Comparison of ENCODE assay signal across 15 cellular contexts in genomic region chr15:58139631-58140522, GRCh38. TPM values are rescaled to one million over a fixed set of nuclear protein-coding genes. Genes with fewer than 3 reads are reported as not detected.
DNase-seq lines count a peak whose midpoint lies in the region; ATAC-seq and TF ChIP-seq lines count a peak whose summit lies in the region.
"Had no signal": no experiment of that assay in that cellular context is flagged by ENCODE, and none has a peak within 500 bp of the region (broad histone marks: within the 10 kb centered on the region; RNA-seq: fewer than 3 reads in every experiment).

No MANE protein-coding gene starts in this region.

- no peak overlapping the region for H4K91ac ChIP-seq in neuronal stem cell (ENCODE audit: low read depth, low read length, poor library complexity)

- H2BK5ac ChIP-seq in neuronal stem cell (ENCODE audit: low read length): no peak overlapping the region

- H3K9ac ChIP-seq in smooth muscle cell (ENCODE audit: low read depth) (no peak overlapping the region), neuronal stem cell (ENCODE audit: low read depth, low read length, poor library complexity) (no peak overlapping the region)

- H3K23ac ChIP-seq in neuronal stem cell (ENCODE audit: low read depth, low read length, poor library complexity): no peak overlapping the region

- H3K4me3 ChIP-seq in foreskin fibroblast (ENCODE audit: low read depth in 1 of 2, low read length in 2 of 2) (peak overlapping the region in 1 of 2 donors; percentile 32), smooth muscle cell (no peak overlapping the region), neuronal stem cell (ENCODE audit: low read length in 2 of 2) (no peak overlapping the region), Peyer's patch (no peak overlapping the region)

- H2BK12ac ChIP-seq in neuronal stem cell (ENCODE audit: low read length): no peak overlapping the region

- H2BK15ac ChIP-seq in neuronal stem cell (ENCODE audit: low read length): no peak overlapping the region

- peaks cover 12% of the 10 kb centered on the region for H3K27me3 Mint-ChIP-seq in HFFc6 (ENCODE audit: insufficient read depth)

- no peaks in the 10 kb centered on the region for H3K4me1 ChIP-seq in smooth muscle cell (ENCODE audit: low read depth)
- H3K4me1 ChIP-seq in neuronal stem cell (ENCODE audit: control insufficient read depth in 2 of 2, insufficient read depth in 1 of 2, low read depth in 1 of 2, low read length in 2 of 2): no peaks in the 10 kb centered on the region
- H3K4me1 ChIP-seq in Peyer's patch: no peaks in the 10 kb centered on the region

- H3K9me3 Mint-ChIP-seq in HFFc6: no peaks in the 10 kb centered on the region
- H3K9me3 Mint-ChIP-seq: activated CD4-positive, alpha-beta memory T cell treated with anti-CD3 and anti-CD28 coated beads, Interleukin-2, amount 10 ng/mL, durations not matched to agents 7 days and 5 days; natural killer cell had no signal

- TF ChIP-seq CTCF in HFFc6 (IDR thresholded peaks at IDR 0.05): no peak
- no peak for TF ChIP-seq CTCF in foreskin fibroblast (IDR thresholded peaks at IDR 0.05; ENCODE audit: low read depth, low read length)
- no peak for TF ChIP-seq CTCF in smooth muscle cell (IDR thresholded peaks at IDR 0.05; ENCODE audit: borderline replicate concordance, insufficient read depth, poor library complexity, severe bottlenecking)
- no peak for TF ChIP-seq CTCF in Peyer's patch (IDR thresholded peaks at IDR 0.05)

- no peak for ATAC-seq in HG02981 (IDR thresholded peaks at IDR 0.05; ENCODE audit: unreplicated experiment)
- ATAC-seq: HCT116 had no signal

- no peak overlapping the region for H2BK120ac ChIP-seq in neuronal stem cell (ENCODE audit: low read depth, low read length)

- H3K14ac ChIP-seq in neuronal stem cell (ENCODE audit: low read length): no peak overlapping the region

- no peak overlapping the region for H3K4me3 Mint-ChIP-seq in HFFc6
- H3K4me3 Mint-ChIP-seq: activated CD4-positive, alpha-beta memory T cell treated with anti-CD3 and anti-CD28 coated beads, Interleukin-2, amount 10 ng/mL, durations not matched to agents 7 days and 5 days; natural killer cell had no signal

- H3K4me2 ChIP-seq in smooth muscle cell: peak overlapping the region; percentile 24
- H3K4me2 ChIP-seq in neuronal stem cell (ENCODE audit: insufficient read depth, low read length, poor library complexity, severe bottlenecking): no peak overlapping the region

- no peaks in the 10 kb centered on the region for H3K4me1 Mint-ChIP-seq in HFFc6 (ENCODE audit: low read depth)
- H3K4me1 Mint-ChIP-seq: activated CD4-positive, alpha-beta memory T cell treated with anti-CD3 and anti-CD28 coated beads, Interleukin-2, amount 10 ng/mL, durations not matched to agents 7 days and 5 days; natural killer cell had no signal

- no peaks in the 10 kb centered on the region for H3K79me1 ChIP-seq in neuronal stem cell (ENCODE audit: low read depth, low read length)

- H3F3A ChIP-seq in smooth muscle cell (ENCODE audit: low read depth): no peaks in the 10 kb centered on the region

- H4K8ac ChIP-seq in neuronal stem cell (ENCODE audit: low read depth, low read length): no peak overlapping the region

- no peaks in the 10 kb centered on the region for H3K36me3 ChIP-seq in smooth muscle cell (ENCODE audit: low read depth)
- H3K36me3 ChIP-seq in neuronal stem cell (replicated peaks in 1 of 2; ENCODE audit: control insufficient read depth in 2 of 2, insufficient read depth in 2 of 2, low read length in 2 of 2): no peaks in the 10 kb centered on the region
- no peaks in the 10 kb centered on the region for H3K36me3 ChIP-seq in Peyer's patch

- no peak for TF ChIP-seq POLR2A in Peyer's patch (IDR thresholded peaks at IDR 0.05)

- H2AK5ac ChIP-seq in neuronal stem cell (ENCODE audit: low read depth, low read length): no peak overlapping the region

- H2AFZ ChIP-seq in smooth muscle cell (ENCODE audit: low read depth) (no peak overlapping the region), neuronal stem cell (ENCODE audit: low read length) (no peak overlapping the region)

- H3K4ac ChIP-seq in neuronal stem cell (ENCODE audit: low read length): no peak overlapping the region

- H3K36me3 Mint-ChIP-seq in HFFc6 (ENCODE audit: low read depth): no peaks in the 10 kb centered on the region
- H3K36me3 Mint-ChIP-seq: natural killer cell had no signal

- no peak overlapping the region for H3K18ac ChIP-seq in neuronal stem cell (ENCODE audit: low read length)

- H3K27me3 ChIP-seq in smooth muscle cell (ENCODE audit: low read depth) (no peaks in the 10 kb centered on the region), neuronal stem cell (ENCODE audit: control insufficient read depth in 3 of 3, insufficient read depth in 3 of 3, low read depth in 1 of 3, low read length in 3 of 3) (peaks cover 0 to 14% (median 0%) of the 10 kb centered on the region in 3 experiments), Peyer's patch (no peaks in the 10 kb centered on the region)

- H4K20me1 ChIP-seq in smooth muscle cell (ENCODE audit: low read depth): no peaks in the 10 kb centered on the region

- no peak overlapping the region for H3K27ac ChIP-seq in smooth muscle cell (ENCODE audit: low read depth)
- no peak overlapping the region for H3K27ac ChIP-seq in neuronal stem cell (replicated peaks; ENCODE audit: low read length)
- H3K27ac ChIP-seq in Peyer's patch: no peak overlapping the region

- H3K27ac Mint-ChIP-seq in HFFc6: no peak overlapping the region
- H3K27ac Mint-ChIP-seq: activated CD4-positive, alpha-beta memory T cell treated with anti-CD3 and anti-CD28 coated beads, Interleukin-2, amount 10 ng/mL, durations not matched to agents 7 days and 5 days; natural killer cell had no signal

- no peaks in the 10 kb centered on the region for H3K79me2 ChIP-seq in smooth muscle cell (ENCODE audit: low read depth)

- DNase-seq in HFFc6: peak; percentile 37
- peak; percentile 89 for DNase-seq in SIG-M5 treated with dmso at 0.1 percent for 504 hours (lab: John Stamatoyannopoulos, UW; ENCODE audit: unreplicated experiment)
- DNase-seq in foreskin fibroblast: peak; percentile 42 to 82
- DNase-seq in smooth muscle cell (lab: John Stamatoyannopoulos, UW; ENCODE audit: unreplicated experiment): no peak
- no peak for DNase-seq in neuronal stem cell (ENCODE audit: low spot score)
- no peak for DNase-seq in LoVo (ENCODE audit: low spot score)
- no peak for DNase-seq in Peyer's patch
- DNase-seq: activated CD4-positive, alpha-beta memory T cell treated with anti-CD3 and anti-CD28 coated beads, Interleukin-2, amount 10 ng/mL, durations not matched to agents 7 days and 5 days; activated effector memory CD4-positive, alpha-beta T cell treated with Interleukin-2 at 50 U/mL for 16 hours; effector CD4-positive, alpha-beta T cell; natural killer cell had no signal

- H3K9me3 ChIP-seq in smooth muscle cell (replicated peaks; ENCODE audit: low read depth) (no peaks in the 10 kb centered on the region), neuronal stem cell (replicated peaks in 1 of 2; ENCODE audit: control insufficient read depth in 2 of 2, insufficient read depth in 1 of 2, low read depth in 1 of 2, low read length in 2 of 2) (no peaks in the 10 kb centered on the region), Peyer's patch (no peaks in the 10 kb centered on the region)

- WGBS in smooth muscle cell (ENCODE audit: low lambda C conversion rate): 66% methylated on average over 5 of the region's 5 CpGs
- WGBS in neuronal stem cell (ENCODE audit: extremely low coverage in 2 of 2, insufficient read length in 2 of 2, insufficient replicate concordance in 1 of 2), 2 donors: no CpG with 5 or more reads among the region's 5 CpGs

RNA-seq across cellular contexts. Expression of gene AQP9, which starts 1.7 kb away (rescaled TPM):
- not detected for total RNA-seq in HFFc6 (2021; fragmentation: NEBNext Ultra II Directional; extraction: Animal tissue kit (Norgen Biotek cat#: 25700))
- total RNA-seq in smooth muscle cell: 0.67 and 1.5 TPM in 2 replicates
- polyA plus RNA-seq in smooth muscle cell: not detected in 2 replicates
- polyA plus RNA-seq in neuronal stem cell (2013, experiment 1 of 2): not detected
- not detected for polyA plus RNA-seq in neuronal stem cell (2013, experiment 2 of 2)
- total RNA-seq in Peyer's patch: 1 to 10 TPM in 1 of 4 donors, not detected in 3; 5.8 TPM
- total RNA-seq: activated CD4-positive, alpha-beta memory T cell treated with anti-CD3 and anti-CD28 coated beads, Interleukin-2, amount 10 ng/mL, durations not matched to agents 7 days and 5 days; glomerular endothelial cell; HT1080 had no signal

Comparison
In these comparisons a context has a peak if more than half of its experiments do, and no peak if none do; other contexts are left out.
1. DNase-seq: peak in HFFc6 (single experiment), SIG-M5 treated with dmso at 0.1 percent for 504 hours (single experiment) and foreskin fibroblast (2 of 2); none in smooth muscle cell (single experiment), neuronal stem cell (single experiment), LoVo (single experiment) and Peyer's patch (0 of 3).